ENCODE assay signal across 8 cellular contexts in genomic region chr12:25276199-25276937, GRCh38.
DNase-seq lines count a peak whose midpoint lies in the region; ATAC-seq and TF ChIP-seq lines count a peak whose summit lies in the region.

No MANE protein-coding gene starts in this region.

- H3K27ac ChIP-seq in MM.1S (ENCODE audit: low read length), result no peak overlapping the region

- H4K20me1 ChIP-seq in MM.1S (ENCODE audit: insufficient read depth, low read length), result no peaks in the 10 kb centered on the region

- peaks cover 10% of the 10 kb centered on the region for H3K4me1 ChIP-seq in MM.1S (ENCODE audit: low read length)

- H3F3A ChIP-seq in MM.1S (ENCODE audit: insufficient read depth, low read length), result no peaks in the 10 kb centered on the region

- no peaks in the 10 kb centered on the region for H3K27me3 ChIP-seq in MM.1S (replicated peaks; ENCODE audit: insufficient read depth, low read length)

- ATAC-seq in HG02884 (IDR thresholded peaks at IDR 0.05; ENCODE audit: unreplicated experiment), result no peak

- no peak overlapping the region for H3K4me2 ChIP-seq in MM.1S (ENCODE audit: low read depth, low read length)

- no peaks in the 10 kb centered on the region for H3K79me2 ChIP-seq in MM.1S (ENCODE audit: low read length)

- DNase-seq in ELR (ENCODE audit: low read depth), result peak; percentile 89
- DNase-seq in MM.1S, result peak; percentile 31
- DNase-seq in activated CD4-positive, alpha-beta T cell treated with anti-CD3 and anti-CD28 coated beads, Interleukin-2, amount 50 U/mL, for 1 hour, result peak; percentile 4
- DNase-seq in fibroblast of mammary gland (ENCODE audit: low read depth), result peak; percentile 95
- peak; percentile 60 to 76 for DNase-seq in stimulated activated CD4-positive, alpha-beta T cell treated with anti-CD3 and anti-CD28 coated beads, Interleukin-2, amount 100 ng/mL, for 48 hours
- DNase-seq in germinal center (ENCODE audit: low spot score), result no peak
- DNase-seq in NCI-H1048 (lab: John Stamatoyannopoulos, UW), result no peak

- TF ChIP-seq CTCF in MM.1S (IDR thresholded peaks at IDR 0.05; ENCODE audit: low read length), result no peak
- no peak for TF ChIP-seq CTCF in fibroblast of mammary gland (conservative IDR thresholded peaks at IDR 0.05; ENCODE audit: control insufficient read depth, insufficient read depth, low read depth, low read length)

- H3K9me2 ChIP-seq in MM.1S (replicated peaks; ENCODE audit: insufficient read depth, low read length), result no peaks in the 10 kb centered on the region

- 0 out of 2 replicates have a peak overlapping the region, but pooled peaks have one; percentile 10 for H2AFZ ChIP-seq in MM.1S (ENCODE audit: low read length)

- no peaks in the 10 kb centered on the region for H3K36me3 ChIP-seq in MM.1S (replicated peaks; ENCODE audit: insufficient read depth, low read length)

- no peaks in the 10 kb centered on the region for H3K9me3 ChIP-seq in MM.1S (replicated peaks; ENCODE audit: insufficient read depth, low read length)

- no peak overlapping the region for H3K9ac ChIP-seq in MM.1S (ENCODE audit: low read length)

- H3K4me3 ChIP-seq in MM.1S (ENCODE audit: low read length) (no peak overlapping the region), fibroblast of mammary gland (ENCODE audit: control insufficient read depth, low read depth, low read length) (no peak overlapping the region)

Comparison
In these comparisons a context has a peak if more than half of its experiments do, and no peak if none do; other contexts are left out.
1. DNase-seq: peak in ELR (single experiment), MM.1S (single experiment), activated CD4-positive, alpha-beta T cell treated with anti-CD3 and anti-CD28 coated beads, Interleukin-2, amount 50 U/mL, for 1 hour (single experiment), fibroblast of mammary gland (single experiment) and stimulated activated CD4-positive, alpha-beta T cell treated with anti-CD3 and anti-CD28 coated beads, Interleukin-2, amount 100 ng/mL, for 48 hours (2 of 2); none in germinal center (single experiment) and NCI-H1048 (single experiment).